ENCODE assay signal across 1 cellular context in the genomic region with DNA sequence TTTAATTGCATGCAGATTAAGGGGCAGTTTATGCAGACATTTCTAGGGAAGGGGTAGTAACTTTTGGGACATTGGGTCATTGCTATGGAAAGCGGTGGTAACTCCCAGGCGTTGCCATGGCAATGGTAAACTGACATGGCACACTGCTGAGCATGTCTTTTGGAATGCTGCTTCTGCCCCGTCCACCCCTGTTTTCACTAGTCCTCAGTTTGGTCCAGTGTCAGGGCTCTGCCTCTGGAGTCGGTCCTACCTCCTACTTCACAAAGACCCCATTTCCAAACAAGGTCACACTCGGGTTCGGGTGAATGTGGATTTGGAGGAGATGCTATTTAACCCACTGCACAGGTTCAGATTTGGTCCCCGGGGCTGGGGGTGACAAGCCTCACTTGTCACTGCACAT.
TF ChIP-seq lines count a peak whose summit lies in the region.

No MANE protein-coding gene starts in this region.

TF ChIP-seq in IMR-90, 13 proteins besides CTCF, POLR2A, EP300 and RAD21:
- TF ChIP-seq CEBPB (IDR thresholded peaks at IDR 0.05; ENCODE audit: low read depth, low read length) (no peak), MAFK (IDR thresholded peaks at IDR 0.05; ENCODE audit: low read depth, low read length) (no peak), MAZ (IDR thresholded peaks at IDR 0.05; ENCODE audit: borderline replicate concordance, low read depth, low read length) (no peak), BHLHE40 (IDR thresholded peaks at IDR 0.05; ENCODE audit: low read depth, low read length) (no peak), ELK1 (IDR thresholded peaks at IDR 0.05; ENCODE audit: borderline replicate concordance, low read depth, low read length) (no peak), NFE2L2 (IDR thresholded peaks at IDR 0.05; ENCODE audit: low read depth, low read length) (no peak), RCOR1 (IDR thresholded peaks at IDR 0.05; ENCODE audit: insufficient replicate concordance, low read length) (no peak), MXI1 (IDR thresholded peaks at IDR 0.05; ENCODE audit: borderline replicate concordance, low read depth, low read length) (no peak), SMC3 (IDR thresholded peaks at IDR 0.05; ENCODE audit: low read depth, low read length) (no peak), CHD1 (IDR thresholded peaks at IDR 0.05; ENCODE audit: low read depth, low read length) (no peak), FOS (IDR thresholded peaks at IDR 0.05; ENCODE audit: low read depth, low read length) (no peak), RFX5 (IDR thresholded peaks at IDR 0.05; ENCODE audit: low read depth, low read length) (no peak)
- TF ChIP-seq, protein P1, sequence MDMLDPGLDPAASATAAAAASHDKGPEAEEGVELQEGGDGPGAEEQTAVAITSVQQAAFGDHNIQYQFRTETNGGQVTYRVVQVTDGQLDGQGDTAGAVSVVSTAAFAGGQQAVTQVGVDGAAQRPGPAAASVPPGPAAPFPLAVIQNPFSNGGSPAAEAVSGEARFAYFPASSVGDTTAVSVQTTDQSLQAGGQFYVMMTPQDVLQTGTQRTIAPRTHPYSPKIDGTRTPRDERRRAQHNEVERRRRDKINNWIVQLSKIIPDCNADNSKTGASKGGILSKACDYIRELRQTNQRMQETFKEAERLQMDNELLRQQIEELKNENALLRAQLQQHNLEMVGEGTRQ (IDR thresholded peaks at IDR 0.05; ENCODE audit: low read depth, low read length): no peak
